8 cellular contexts compared by ENCODE assay signal in the genomic region with DNA sequence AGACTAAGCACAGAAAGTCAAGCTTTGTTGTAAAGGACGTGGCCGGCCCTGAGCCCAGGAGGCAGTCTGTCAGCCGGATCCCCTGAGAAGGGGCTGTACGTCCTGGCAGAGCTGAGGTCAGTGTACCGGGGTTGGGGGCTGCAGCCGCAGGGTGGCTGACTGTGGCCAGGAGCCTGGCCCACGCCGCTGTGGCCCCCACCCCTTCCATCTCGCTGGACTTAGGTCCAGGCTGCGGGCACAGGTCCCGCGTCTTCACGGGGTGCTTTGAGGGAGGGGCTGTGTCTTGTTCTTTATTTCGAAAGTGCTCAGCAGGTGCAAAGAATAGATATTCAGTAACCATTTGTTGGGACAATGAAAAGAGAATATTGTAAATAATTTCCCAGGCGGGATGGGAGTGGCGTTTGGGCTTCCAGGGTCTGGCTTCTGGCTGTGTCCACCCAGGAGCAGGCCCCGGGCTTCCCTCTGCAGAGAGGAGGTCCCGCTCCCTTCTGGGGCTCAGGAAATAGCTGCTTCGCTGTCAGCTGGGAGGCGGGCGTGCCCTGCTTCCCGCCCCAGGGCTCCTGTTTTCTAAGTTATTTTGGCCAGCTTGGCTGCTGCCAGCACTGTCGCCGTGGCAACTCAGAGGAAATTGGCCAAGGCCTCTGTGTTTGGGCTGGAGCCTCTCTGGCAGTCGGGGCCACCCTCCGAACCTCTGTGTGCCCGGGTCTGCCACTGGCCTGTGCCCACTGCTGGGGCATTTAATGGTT. TPM values are rescaled to one million over a fixed set of nuclear protein-coding genes. Genes with fewer than 3 reads are reported as not detected.
DNase-seq lines count a peak whose midpoint lies in the region; ATAC-seq and TF ChIP-seq lines count a peak whose summit lies in the region.

No MANE protein-coding gene starts in this region.

- H3K9me2 ChIP-seq in GM23338 (ENCODE audit: insufficient read depth), result no peaks in the 10 kb centered on the region

- POLR2A ChIA-PET in activated CD4-positive, alpha-beta T cell treated with anti-CD3 and anti-CD28 coated beads for 36 hours (lab: Charles Lee), result interaction anchor here (0.6 to 1.4 kb wide), 6 partner anchors 8 to 395 kb away, joined by 3 to 5 read pairs (median 4); partner anchors contain the start of gene KCNG2

- H3K4me2 ChIP-seq in GM23338, result no peak overlapping the region

- no peak overlapping the region for H2AFZ ChIP-seq in GM23338

- peaks cover 66% of the 10 kb centered on the region for H3K4me1 Mint-ChIP-seq in activated CD4-positive, alpha-beta T cell treated with anti-CD3 and anti-CD28 coated beads for 36 hours
- H3K4me1 Mint-ChIP-seq in stimulated activated naive CD8-positive, alpha-beta T cell treated with anti-CD3 and anti-CD28 coated beads, Interleukin-15, amount 100 ng/mL, for 72 hours, result peaks cover 85% of the 10 kb centered on the region
- H3K4me1 Mint-ChIP-seq in GM23338, result peaks cover 30% of the 10 kb centered on the region

- H3K4me1 ChIP-seq in adipocyte (ENCODE audit: control insufficient read depth, insufficient read depth, low read length), result peaks cover 12% of the 10 kb centered on the region
- H3K4me1 ChIP-seq in GM23338 (ENCODE audit: insufficient read depth), result peaks cover 11% of the 10 kb centered on the region

- no peaks in the 10 kb centered on the region for H3K27me3 ChIP-seq in adipocyte (replicated peaks; ENCODE audit: control insufficient read depth, insufficient read depth, low read length)
- peaks cover 18% of the 10 kb centered on the region for H3K27me3 ChIP-seq in GM23338 (ENCODE audit: insufficient read depth)

- no peaks in the 10 kb centered on the region for H3K9me3 ChIP-seq in adipocyte (ENCODE audit: control insufficient read depth, low read length)

- no peak for TF ChIP-seq CTCF in GM23338 (conservative IDR thresholded peaks at IDR 0.05; ENCODE audit: low read depth in 2 of 2)

- H3K36me3 Mint-ChIP-seq in activated CD4-positive, alpha-beta T cell treated with anti-CD3 and anti-CD28 coated beads for 36 hours (ENCODE audit: low read depth), result peaks cover 71% of the 10 kb centered on the region
- H3K36me3 Mint-ChIP-seq in GM23338 (ENCODE audit: low read depth), result no peaks in the 10 kb centered on the region

- H3K27ac Mint-ChIP-seq in activated CD4-positive, alpha-beta T cell treated with anti-CD3 and anti-CD28 coated beads for 36 hours, result peak overlapping the region; percentile 96
- H3K27ac Mint-ChIP-seq in stimulated activated naive CD8-positive, alpha-beta T cell treated with anti-CD3 and anti-CD28 coated beads, Interleukin-15, amount 100 ng/mL, for 72 hours, result peak overlapping the region; percentile 13 to 96
- H3K27ac Mint-ChIP-seq in GM23338, result no peak overlapping the region

- no peaks in the 10 kb centered on the region for H3K36me3 ChIP-seq in adipocyte (ENCODE audit: control insufficient read depth, insufficient read depth, low read length, severe bottlenecking)
- H3K36me3 ChIP-seq in GM23338 (ENCODE audit: insufficient read depth), result no peaks in the 10 kb centered on the region

- H3F3A ChIP-seq in GM23338 (replicated peaks; ENCODE audit: low read depth), result 0 out of 2 replicates have a peak, but pooled peaks cover 8% of the 10 kb centered on the region

- H3K79me2 ChIP-seq in GM23338 (replicated peaks; ENCODE audit: insufficient read depth), result no peaks in the 10 kb centered on the region

- H3K27ac ChIP-seq in GM23338 (ENCODE audit: low read depth), result no peak overlapping the region

- no peak for ATAC-seq in activated CD4-positive, alpha-beta T cell treated with anti-CD3 and anti-CD28 coated beads for 36 hours
- ATAC-seq in stimulated activated naive CD8-positive, alpha-beta T cell treated with anti-CD3 and anti-CD28 coated beads, Interleukin-15, amount 100 ng/mL, for 72 hours, result no peak
- ATAC-seq in GM23338, result no peak
- ATAC-seq in HG03108 (IDR thresholded peaks at IDR 0.05; ENCODE audit: unreplicated experiment), result no peak

- H3K4me3 ChIP-seq in adipocyte (ENCODE audit: low read length), result peak overlapping the region; percentile 44
- no peak overlapping the region for H3K4me3 ChIP-seq in GM23338

- no peaks in the 10 kb centered on the region for H3K9me3 Mint-ChIP-seq in activated CD4-positive, alpha-beta T cell treated with anti-CD3 and anti-CD28 coated beads for 36 hours (ENCODE audit: low read depth)
- no peaks in the 10 kb centered on the region for H3K9me3 Mint-ChIP-seq in stimulated activated naive CD8-positive, alpha-beta T cell treated with anti-CD3 and anti-CD28 coated beads, Interleukin-15, amount 100 ng/mL, for 72 hours
- peaks cover 3% of the 10 kb centered on the region; the same call in 1 of the 3 replicates for H3K9me3 Mint-ChIP-seq in GM23338

- H3K27me3 Mint-ChIP-seq in activated CD4-positive, alpha-beta T cell treated with anti-CD3 and anti-CD28 coated beads for 36 hours, result no peaks in the 10 kb centered on the region
- no peaks in the 10 kb centered on the region for H3K27me3 Mint-ChIP-seq in stimulated activated naive CD8-positive, alpha-beta T cell treated with anti-CD3 and anti-CD28 coated beads, Interleukin-15, amount 100 ng/mL, for 72 hours
- peaks cover 27% of the 10 kb centered on the region for H3K27me3 Mint-ChIP-seq in GM23338 (ENCODE audit: insufficient read depth, low read depth, poor library complexity)

- H4K20me1 ChIP-seq in GM23338 (replicated peaks; ENCODE audit: insufficient read depth), result no peaks in the 10 kb centered on the region

- DNase-seq in activated CD4-positive, alpha-beta T cell treated with anti-CD3 and anti-CD28 coated beads for 36 hours, result peak; percentile 45
- no peak for DNase-seq in activated CD4-positive, alpha-beta T cell treated with anti-CD3 and anti-CD28 coated beads, Interleukin-2, amount 50 U/mL, for 4 hours
- DNase-seq in adipocyte (ENCODE audit: low read depth) (peak; percentile 36), hypothalamus (lab: John Stamatoyannopoulos, UW) (peak in 39 of 51 donors; percentile 13 to 84 (median 58)), GM23338 (ENCODE audit: low spot score) (no peak), SIG-M5 (lab: John Stamatoyannopoulos, UW) (no peak)
- no peak for DNase-seq in stimulated activated naive CD8-positive, alpha-beta T cell treated with anti-CD3 and anti-CD28 coated beads, Interleukin-15, amount 100 ng/mL, for 72 hours

- intact Hi-C loops in activated CD4-positive, alpha-beta T cell treated with anti-CD3 and anti-CD28 coated beads for 36 hours (cut with DNase I, micrococcal nuclease), result loop anchor here in 1 of 2 experiments (5.0 kb wide), 1 partner anchor 549 kb away; the partner anchor contains the start of gene SLC66A2

- H3K4me3 Mint-ChIP-seq in activated CD4-positive, alpha-beta T cell treated with anti-CD3 and anti-CD28 coated beads for 36 hours, result peak overlapping the region; percentile 83
- peak overlapping the region; percentile 70 to 94 for H3K4me3 Mint-ChIP-seq in stimulated activated naive CD8-positive, alpha-beta T cell treated with anti-CD3 and anti-CD28 coated beads, Interleukin-15, amount 100 ng/mL, for 72 hours
- H3K4me3 Mint-ChIP-seq in GM23338, result no peak overlapping the region

- H3K9ac ChIP-seq in adipocyte (ENCODE audit: low read length), result peak overlapping the region; percentile 42

- CTCF ChIA-PET in activated CD4-positive, alpha-beta T cell treated with anti-CD3 and anti-CD28 coated beads for 36 hours (lab: Charles Lee), result interaction anchor here (0.8 to 4.0 kb wide), 6 partner anchors 11 to 120 kb away, joined by 3 to 18 read pairs (median 3); no protein-coding TSS in a partner anchor

TF ChIP-seq in GM23338, 12 proteins besides CTCF, POLR2A, EP300 and RAD21 (continues in another document):
- TF ChIP-seq JUNB (IDR thresholded peaks at IDR 0.05; ENCODE audit: unreplicated experiment) (no peak), ETS1 (IDR thresholded peaks at IDR 0.05) (no peak), CREB1 (CRISPR knock-in tag; IDR thresholded peaks at IDR 0.05; ENCODE audit: low read depth) (no peak), ZNF114 (CRISPR knock-in tag; IDR thresholded peaks at IDR 0.05) (no peak), REST (IDR thresholded peaks at IDR 0.05; ENCODE audit: unreplicated experiment) (no peak), POLR2AphosphoS5 (IDR thresholded peaks at IDR 0.05; ENCODE audit: low read depth) (no peak)

RNA-seq across cellular contexts. Expression of gene NFATC1, which starts 7.4 kb away (rescaled TPM):
- total RNA-seq in activated CD4-positive, alpha-beta T cell treated with anti-CD3 and anti-CD28 coated beads for 36 hours, result 100 to 1,000 TPM in 1 of 2 experiments, 10 to 100 TPM in 1; 96.0 to 104 TPM
- 5.0 and 6.4 TPM in 2 replicates for total RNA-seq in GM23338 (2014; rRNA removed; shearing (Covaris generic))
- polyA plus RNA-seq in GM23338 (2016; fragmentation: Nextera tagmentation; extraction: Ambion mirVana), result 2.7 and 3.9 TPM in 2 replicates

Comparison
In these comparisons a context has a peak if more than half of its experiments do, and no peak if none do; other contexts are left out.
1. DNase-seq: peak in activated CD4-positive, alpha-beta T cell treated with anti-CD3 and anti-CD28 coated beads for 36 hours (single experiment), adipocyte (single experiment) and hypothalamus (39 of 51); none in activated CD4-positive, alpha-beta T cell treated with anti-CD3 and anti-CD28 coated beads, Interleukin-2, amount 50 U/mL, for 4 hours (0 of 2), stimulated activated naive CD8-positive, alpha-beta T cell treated with anti-CD3 and anti-CD28 coated beads, Interleukin-15, amount 100 ng/mL, for 72 hours (0 of 2), GM23338 (single experiment) and SIG-M5 (single experiment).
2. RNA of gene NFATC1, which starts 7.4 kb away (total RNA-seq): 96.0 to 104 TPM in activated CD4-positive, alpha-beta T cell treated with anti-CD3 and anti-CD28 coated beads for 36 hours; 5.0 to 6.4 TPM in GM23338; every median in the first group is over 10 times any median in the second.